13 cellular contexts compared by ENCODE assay signal in the genomic region with DNA sequence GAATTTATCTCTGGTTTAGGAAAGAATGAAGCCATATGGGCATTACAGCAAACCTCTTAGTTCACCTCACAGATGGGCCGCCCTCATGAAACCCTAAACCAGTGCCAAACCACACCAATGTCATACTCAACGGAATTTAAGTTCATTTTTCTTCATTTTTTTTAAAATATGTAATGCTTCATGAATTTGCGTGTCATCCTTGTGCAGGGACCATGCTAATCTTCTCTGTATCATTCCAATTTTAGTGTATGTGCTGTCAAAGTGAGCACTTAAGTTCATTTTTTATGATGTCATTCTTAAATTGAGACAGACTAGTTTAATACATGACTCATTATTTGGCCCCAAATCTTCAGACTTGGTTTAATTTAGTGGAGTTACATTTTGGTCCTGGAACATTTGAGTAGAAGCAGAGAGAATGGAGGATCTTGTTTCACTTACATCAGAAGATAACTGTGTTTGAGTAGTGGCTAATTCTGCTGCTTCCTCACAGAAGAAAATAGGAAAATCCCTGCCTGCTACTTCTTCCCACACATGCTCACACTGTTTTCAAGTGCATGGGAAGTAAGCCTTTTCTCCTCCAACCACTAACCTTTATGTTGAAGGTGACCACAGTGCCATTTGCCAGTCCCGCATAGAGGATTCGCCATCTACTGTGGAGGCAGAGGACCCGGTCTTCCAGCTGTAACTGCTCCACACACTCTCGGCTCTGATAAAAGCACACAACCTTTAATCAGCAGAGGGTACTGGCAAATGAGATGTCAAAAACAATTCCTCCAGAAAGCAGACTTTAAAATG.
DNase-seq lines count a peak whose midpoint lies in the region; ATAC-seq, FAIRE-seq and TF ChIP-seq lines count a peak whose summit lies in the region.
"Had no signal": no experiment of that assay in that cellular context is flagged by ENCODE, and none has a peak within 500 bp of the region (broad histone marks: within the 10 kb centered on the region; RNA-seq: fewer than 3 reads in every experiment).

No MANE protein-coding gene starts in this region.

- peak overlapping the region; percentile 21 for H3K4me3 Mint-ChIP-seq in activated naive CD8-positive, alpha-beta T cell treated with anti-CD3 and anti-CD28 coated beads, Interleukin-2, amount 50 U/mL, for 24 hours
- no peak overlapping the region for H3K4me3 Mint-ChIP-seq in mesothelial cell of epicardium

- TF ChIP-seq RAD21 in HepG2 (CRISPR knock-in tag; IDR thresholded peaks at IDR 0.05), result no peak

- no peak overlapping the region for H3K9ac ChIP-seq in HepG2 (ENCODE audit: insufficient read depth, low read depth, low read length)

- H3K36me3 ChIP-seq in HepG2 (replicated peaks in 1 of 2; ENCODE audit: control insufficient read depth in 1 of 2, insufficient read depth in 2 of 2, low read length in 2 of 2) (peaks cover 18 to 80% of the 10 kb centered on the region in 2 experiments), right lobe of liver (peaks cover 0 to 95% (median 29%) of the 10 kb centered on the region in 4 donors), left ventricle myocardium inferior (peaks cover 100% of the 10 kb centered on the region)

- no peaks in the 10 kb centered on the region for H4K20me1 ChIP-seq in HepG2 (ENCODE audit: insufficient read depth, low read length)

- in situ Hi-C loops in HepG2 (cut with HindIII; ENCODE audit: extremely low pct_ligation_motif_present, low pct_unique_long_range_greater_than_20kb), result no loop called here

- WGBS in HepG2 (ENCODE audit: low lambda C conversion rate), result 94% methylated on average over 7 of the region's 7 CpGs
- 89% methylated on average over 7 of the region's 7 CpGs for WGBS in right lobe of liver (ENCODE audit: insufficient coverage, low coverage, low lambda C conversion rate, missing lambda C conversion rate)

- TF ChIP-seq EP300 in HepG2 (IDR thresholded peaks at IDR 0.05; ENCODE audit: low read depth in 2 of 2, low read length in 2 of 2), result no peak
- TF ChIP-seq EP300 in HepG2 (CRISPR knock-in tag; IDR thresholded peaks at IDR 0.05; ENCODE audit: borderline replicate concordance), result no peak

- CTCF ChIA-PET in HepG2 (lab: Yijun Ruan, JAX; ENCODE audit: low intra/inter-chr PET ratio, low total read pairs), result no interaction called here

- ATAC-seq in HepG2 (no peak), right lobe of liver (no peak)
- ATAC-seq in activated naive CD8-positive, alpha-beta T cell treated with anti-CD3 and anti-CD28 coated beads, Interleukin-2, amount 50 U/mL, for 24 hours, result peak; percentile 80

- no peak overlapping the region for H3K4me3 ChIP-seq in HepG2 (replicated peaks in 1 of 3; ENCODE audit: insufficient read depth in 1 of 3, low read depth in 2 of 3, low read length in 3 of 3)
- H3K4me3 ChIP-seq in right lobe of liver, result no peak overlapping the region
- no peak overlapping the region for H3K4me3 ChIP-seq in left ventricle myocardium inferior

- no peak overlapping the region for H3K4me2 ChIP-seq in HepG2 (ENCODE audit: low read depth, low read length)

- no peaks in the 10 kb centered on the region for H3K27me3 Mint-ChIP-seq in activated naive CD8-positive, alpha-beta T cell treated with anti-CD3 and anti-CD28 coated beads, Interleukin-2, amount 50 U/mL, for 24 hours
- no peaks in the 10 kb centered on the region for H3K27me3 Mint-ChIP-seq in mesothelial cell of epicardium (ENCODE audit: low read depth)

- DNase-seq in HepG2 (ENCODE audit: low spot score) (no peak), right lobe of liver (no peak), left ventricle myocardium inferior (no peak), T-helper 2 cell (no peak), mesothelial cell of epicardium (ENCODE audit: low spot score in 2 of 2, unreplicated experiment in 2 of 2) (no peak), NCI-H2107 treated with DMSO at 0.1 percent for 48 hours (lab: John Stamatoyannopoulos, UW; ENCODE audit: unreplicated experiment) (no peak), NOMO-1 (lab: John Stamatoyannopoulos, UW; ENCODE audit: unreplicated experiment in 2 of 2) (no peak)
- no peak for DNase-seq in activated naive CD8-positive, alpha-beta T cell treated with anti-CD3 and anti-CD28 coated beads, Interleukin-2, amount 50 U/mL, for 24 hours
- DNase-seq: C1 segment of cervical spinal cord, cortex of kidney, head of caudate nucleus, NCI-H146 had no signal

- TF ChIP-seq CTCF in HepG2 (CRISPR knock-in tag; IDR thresholded peaks at IDR 0.05) (no peak), right lobe of liver (IDR thresholded peaks at IDR 0.05) (no peak), left ventricle myocardium inferior (IDR thresholded peaks at IDR 0.05; ENCODE audit: borderline replicate concordance) (no peak), mesothelial cell of epicardium (IDR thresholded peaks at IDR 0.05; ENCODE audit: unreplicated experiment) (no peak)

- no peaks in the 10 kb centered on the region for H3K27me3 ChIP-seq in HepG2 (ENCODE audit: control insufficient read depth in 1 of 2, insufficient read depth in 2 of 2, low read length in 2 of 2)
- no peaks in the 10 kb centered on the region for H3K27me3 ChIP-seq in right lobe of liver
- no peaks in the 10 kb centered on the region for H3K27me3 ChIP-seq in left ventricle myocardium inferior (ENCODE audit: low read depth)

- H3K4me1 Mint-ChIP-seq in activated naive CD8-positive, alpha-beta T cell treated with anti-CD3 and anti-CD28 coated beads, Interleukin-2, amount 50 U/mL, for 24 hours, result peaks cover 14% of the 10 kb centered on the region
- no peaks in the 10 kb centered on the region for H3K4me1 Mint-ChIP-seq in mesothelial cell of epicardium

- H3K9me3 Mint-ChIP-seq in activated naive CD8-positive, alpha-beta T cell treated with anti-CD3 and anti-CD28 coated beads, Interleukin-2, amount 50 U/mL, for 24 hours, result no peaks in the 10 kb centered on the region
- peaks cover 6% of the 10 kb centered on the region for H3K9me3 Mint-ChIP-seq in mesothelial cell of epicardium

- TF ChIP-seq POLR2A in HepG2 (IDR thresholded peaks at IDR 0.05; ENCODE audit: insufficient read depth in 1 of 2, low read depth in 2 of 2, low read length in 2 of 2) (no peak), right lobe of liver (IDR thresholded peaks at IDR 0.05) (no peak)

- no peak overlapping the region for H2AFZ ChIP-seq in HepG2 (ENCODE audit: low read length)

- no peaks in the 10 kb centered on the region for H3K4me1 ChIP-seq in HepG2 (ENCODE audit: insufficient read depth, low read length)
- H3K4me1 ChIP-seq in right lobe of liver, result no peaks in the 10 kb centered on the region
- peaks cover 16% of the 10 kb centered on the region for H3K4me1 ChIP-seq in left ventricle myocardium inferior

- H3K79me2 ChIP-seq in HepG2 (ENCODE audit: insufficient read depth, low read length), result no peaks in the 10 kb centered on the region

- H3K9me3 ChIP-seq in HepG2 (ENCODE audit: low read length), result no peaks in the 10 kb centered on the region
- H3K9me3 ChIP-seq in right lobe of liver, result no peaks in the 10 kb centered on the region
- H3K9me3 ChIP-seq in left ventricle myocardium inferior (replicated peaks), result no peaks in the 10 kb centered on the region

- no peak for FAIRE-seq in HepG2 (lab: Jason Lieb, UNC)

- POLR2A ChIA-PET in HepG2 (lab: Yijun Ruan, JAX), result no interaction called here

- no peak overlapping the region for H3K27ac ChIP-seq in HepG2 (ENCODE audit: extremely low read length, insufficient read depth, low read length)
- no peak overlapping the region for H3K27ac ChIP-seq in right lobe of liver
- peak overlapping the region; percentile 7 for H3K27ac ChIP-seq in left ventricle myocardium inferior (replicated peaks)
- H3K27ac ChIP-seq: HL-60 had no signal

- peak overlapping the region; percentile 77 for H3K27ac Mint-ChIP-seq in activated naive CD8-positive, alpha-beta T cell treated with anti-CD3 and anti-CD28 coated beads, Interleukin-2, amount 50 U/mL, for 24 hours
- H3K27ac Mint-ChIP-seq in mesothelial cell of epicardium, result no peak overlapping the region

- H3K36me3 Mint-ChIP-seq in activated naive CD8-positive, alpha-beta T cell treated with anti-CD3 and anti-CD28 coated beads, Interleukin-2, amount 50 U/mL, for 24 hours (ENCODE audit: low read depth), result peaks cover 49% of the 10 kb centered on the region
- peaks cover 54% of the 10 kb centered on the region for H3K36me3 Mint-ChIP-seq in mesothelial cell of epicardium

- BruUV-seq in HepG2 (replicated peaks; lab: Mats Ljungman, UMichigan), result no TSS peak

- intact Hi-C loops in HepG2 (cut with micrococcal nuclease; ENCODE audit: unreplicated experiment), result no loop called here
- intact Hi-C loops in right lobe of liver (cut with DNase I), result no loop called here
- intact Hi-C loops in left ventricle myocardium inferior (cut with micrococcal nuclease), result no loop called here

TF ChIP-seq in HepG2, 621 proteins besides CTCF, POLR2A, EP300 and RAD21:
- TF ChIP-seq CCAR2 (optimal IDR thresholded peaks at IDR 0.05; ENCODE audit: low read depth, low read length), result no peak
- no peak for TF ChIP-seq TEAD2 (CRISPR knock-in tag; IDR thresholded peaks at IDR 0.05)
- TF ChIP-seq, protein P1, sequence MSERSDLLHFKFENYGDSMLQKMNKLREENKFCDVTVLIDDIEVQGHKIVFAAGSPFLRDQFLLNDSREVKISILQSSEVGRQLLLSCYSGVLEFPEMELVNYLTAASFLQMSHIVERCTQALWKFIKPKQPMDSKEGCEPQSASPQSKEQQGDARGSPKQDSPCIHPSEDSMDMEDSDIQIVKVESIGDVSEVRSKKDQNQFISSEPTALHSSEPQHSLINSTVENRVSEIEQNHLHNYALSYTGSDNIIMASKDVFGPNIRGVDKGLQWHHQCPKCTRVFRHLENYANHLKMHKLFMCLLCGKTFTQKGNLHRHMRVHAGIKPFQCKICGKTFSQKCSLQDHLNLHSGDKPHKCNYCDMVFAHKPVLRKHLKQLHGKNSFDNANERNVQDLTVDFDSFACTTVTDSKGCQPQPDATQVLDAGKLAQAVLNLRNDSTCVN (CRISPR knock-in tag; IDR thresholded peaks at IDR 0.05; ENCODE audit: borderline replicate concordance), result no peak
- TF ChIP-seq ATF7 (IDR thresholded peaks at IDR 0.05), result peak; percentile 86
- TF ChIP-seq ATF7 (CRISPR knock-in tag; IDR thresholded peaks at IDR 0.05), result no peak
- TF ChIP-seq RBFOX2 (IDR thresholded peaks at IDR 0.05; ENCODE audit: low read depth, low read length), result no peak
- TF ChIP-seq ZNF672 (CRISPR knock-in tag; IDR thresholded peaks at IDR 0.05), result no peak
